In genomic region chr6:8006208-8006607, GRCh38 we compare ENCODE assay signal across 8 cellular contexts. TPM values are rescaled to one million over a fixed set of nuclear protein-coding genes. Genes with fewer than 3 reads are reported as not detected.
DNase-seq lines count a peak whose midpoint lies in the region; ATAC-seq and TF ChIP-seq lines count a peak whose summit lies in the region.

No MANE protein-coding gene starts in this region.

- no peak for TF ChIP-seq POLR2A in tibial nerve (IDR thresholded peaks at IDR 0.05)

- no peaks in the 10 kb centered on the region for H3K79me2 ChIP-seq in GM23338 (replicated peaks; ENCODE audit: insufficient read depth)

- H3K27me3 ChIP-seq in GM23338 (ENCODE audit: insufficient read depth), result no peaks in the 10 kb centered on the region
- H3K27me3 ChIP-seq in tibial nerve, result no peaks in the 10 kb centered on the region

- no peaks in the 10 kb centered on the region for H3K9me2 ChIP-seq in GM23338 (ENCODE audit: insufficient read depth)

- no peaks in the 10 kb centered on the region for H4K20me1 ChIP-seq in GM23338 (replicated peaks; ENCODE audit: insufficient read depth)

- no peaks in the 10 kb centered on the region for H3F3A ChIP-seq in GM23338 (replicated peaks; ENCODE audit: low read depth)

- no peak for TF ChIP-seq EP300 in tibial nerve (IDR thresholded peaks at IDR 0.05)

- H3K27ac ChIP-seq in GM23338 (ENCODE audit: low read depth) (no peak overlapping the region), tibial nerve (no peak overlapping the region)

- H3K27ac Mint-ChIP-seq in GM23338, result no peak overlapping the region

- H3K4me3 ChIP-seq in GM23338 (no peak overlapping the region), foreskin fibroblast (ENCODE audit: low read depth in 1 of 2, low read length in 2 of 2) (no peak overlapping the region), tibial nerve (no peak overlapping the region)

- H3K4me1 ChIP-seq in GM23338 (ENCODE audit: insufficient read depth) (peaks cover 7% of the 10 kb centered on the region; the same call in 1 of the 2 replicates), tibial nerve (no peaks in the 10 kb centered on the region)

- 96 to 97% methylated on average over 1 of the region's 1 CpG for whole genome bisulfite sequencing in tibial nerve, 2 donors

- no peaks in the 10 kb centered on the region for H3K9me3 ChIP-seq in tibial nerve

- DNase-seq in AG20443 (ENCODE audit: low spot score) (peak; percentile 65), GM23338 (ENCODE audit: low spot score) (no peak), SK-N-DZ (ENCODE audit: low spot score) (peak; percentile 22), foreskin fibroblast (peak; percentile 17 to 67), tibial nerve (ENCODE audit: low spot score in 2 of 2) (no peak), NCI-H187 treated with DMSO at 0.1 percent for 48 hours (lab: John Stamatoyannopoulos, UW) (no peak), GM19240 (ENCODE audit: insufficient read length, low spot score) (no peak), mucosa of gallbladder (ENCODE audit: low spot score) (no peak)

- no peak for ATAC-seq in GM23338

- H2AFZ ChIP-seq in GM23338, result no peak overlapping the region

- TF ChIP-seq CTCF in GM23338 (conservative IDR thresholded peaks at IDR 0.05; ENCODE audit: low read depth in 2 of 2) (peak; percentile 44 to 62), foreskin fibroblast (IDR thresholded peaks at IDR 0.05; ENCODE audit: low read depth, low read length) (peak; percentile 42), tibial nerve (IDR thresholded peaks at IDR 0.05) (peak; percentile 16 to 41 (median 26))

- peaks cover 6% of the 10 kb centered on the region; the same call in 2 of the 3 replicates for H3K4me1 Mint-ChIP-seq in GM23338

- H3K36me3 ChIP-seq in GM23338 (ENCODE audit: insufficient read depth) (no peaks in the 10 kb centered on the region), tibial nerve (no peaks in the 10 kb centered on the region)

- no peak overlapping the region for H3K4me3 Mint-ChIP-seq in GM23338

- no peaks in the 10 kb centered on the region for H3K36me3 Mint-ChIP-seq in GM23338 (ENCODE audit: low read depth)

- H3K4me2 ChIP-seq in GM23338, result no peak overlapping the region

- no peaks in the 10 kb centered on the region for H3K27me3 Mint-ChIP-seq in GM23338 (ENCODE audit: insufficient read depth, low read depth, poor library complexity)

- no peaks in the 10 kb centered on the region for H3K9me3 Mint-ChIP-seq in GM23338

TF ChIP-seq in GM23338, 12 proteins besides CTCF, POLR2A, EP300 and RAD21 (continues in another document):
- no peak for TF ChIP-seq ETS1 (IDR thresholded peaks at IDR 0.05)
- TF ChIP-seq REST (IDR thresholded peaks at IDR 0.05; ENCODE audit: unreplicated experiment), result no peak
- TF ChIP-seq EZH2phosphoT487 (IDR thresholded peaks at IDR 0.05; ENCODE audit: unreplicated experiment), result no peak
- TF ChIP-seq ZNF462 (CRISPR knock-in tag; IDR thresholded peaks at IDR 0.05), result no peak
- no peak for TF ChIP-seq STAT1 (IDR thresholded peaks at IDR 0.05; ENCODE audit: unreplicated experiment)
- no peak for TF ChIP-seq CREB1 (CRISPR knock-in tag; IDR thresholded peaks at IDR 0.05; ENCODE audit: low read depth)
- TF ChIP-seq POLR2AphosphoS5 (IDR thresholded peaks at IDR 0.05; ENCODE audit: low read depth), result no peak
- no peak for TF ChIP-seq EZH2 (IDR thresholded peaks at IDR 0.05; ENCODE audit: low read depth, unreplicated experiment)

RNA-seq across cellular contexts. Expression of gene BLOC1S5, which starts 58.0 kb away (rescaled TPM):
- 14.9 and 17.3 TPM in 2 replicates for total RNA-seq in GM23338 (2014; rRNA removed; shearing (Covaris generic))
- 16.6 and 19.3 TPM in 2 replicates for polyA plus RNA-seq in GM23338 (2016; fragmentation: Nextera tagmentation; extraction: Ambion mirVana)
- polyA plus RNA-seq in SK-N-DZ (2014; cell fraction: cytosol; rRNA removed), result 18.5 and 43.3 TPM in 2 replicates
- polyA plus RNA-seq in SK-N-DZ (2014; cell fraction: nucleus; rRNA removed), result 5.2 and 9.3 TPM in 2 replicates
- total RNA-seq in tibial nerve (10 to 100 TPM; 10.7 to 15.3 (median 11.6) TPM), mucosa of gallbladder (10.8 TPM)

Comparison
In these comparisons a context has a peak if more than half of its experiments do, and no peak if none do; other contexts are left out.
1. DNase-seq: peak in AG20443 (single experiment), SK-N-DZ (single experiment) and foreskin fibroblast (2 of 2); none in GM23338 (single experiment), tibial nerve (0 of 2), NCI-H187 treated with DMSO at 0.1 percent for 48 hours (single experiment), GM19240 (single experiment) and mucosa of gallbladder (single experiment).
2. Peak in every context shown above with its lines, with median percentiles within 50 percentile points of each other: CTCF ChIP-seq.